ENCODE assay signal across 1 cellular context in genomic region chr1:36225298-36225899, GRCh38.
TF ChIP-seq lines count a peak whose summit lies in the region.

No MANE protein-coding gene starts in this region.

TF ChIP-seq in GM23338, 12 proteins besides CTCF, POLR2A, EP300 and RAD21 (continued from another document):
- no peak for TF ChIP-seq ZNF462 (CRISPR knock-in tag; IDR thresholded peaks at IDR 0.05)
